In the genomic region with DNA sequence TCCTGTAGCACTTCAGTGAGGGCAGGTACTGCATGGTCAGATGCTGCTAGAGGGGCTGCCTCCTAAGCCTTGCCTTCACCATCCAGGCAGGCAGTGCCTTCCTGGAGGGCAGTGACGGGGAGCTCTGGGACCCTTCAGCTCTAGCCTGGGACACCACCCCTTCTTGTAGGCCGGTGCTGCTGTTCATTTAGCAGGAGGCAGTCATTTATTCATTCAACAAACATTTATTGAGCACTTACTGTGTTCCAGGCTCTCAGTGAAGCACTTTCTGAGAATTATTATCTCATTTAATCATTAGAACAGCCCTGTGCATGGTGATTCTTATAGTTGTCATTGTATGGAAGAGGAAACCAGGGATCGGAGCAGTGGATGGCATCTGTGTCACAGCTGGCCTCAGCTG, we compare ENCODE assay signal across 19 cellular contexts. TPM values are rescaled to one million over a fixed set of nuclear protein-coding genes. Genes with fewer than 3 reads are reported as not detected.
DNase-seq lines count a peak whose midpoint lies in the region; ATAC-seq and TF ChIP-seq lines count a peak whose summit lies in the region.
"Had no signal": no experiment of that assay in that cellular context is flagged by ENCODE, and none has a peak within 500 bp of the region (broad histone marks: within the 10 kb centered on the region; RNA-seq: fewer than 3 reads in every experiment).

No MANE protein-coding gene starts in this region.

- 86 to 96% (median 91%) methylated on average over 3 of the region's 3 CpGs for WGBS in ovary, 3 donors

- no peaks in the 10 kb centered on the region for H3K36me3 Mint-ChIP-seq in glutamatergic neuron (ENCODE audit: unreplicated experiment)
- H3K36me3 Mint-ChIP-seq in stimulated activated naive B cell treated with anti-CD40 and anti-IgM and Interleukin-4, amounts not matched to agents 10 μg/mL and 1 μg/mL and 100 μg/mL, for 72 hours, result no peaks in the 10 kb centered on the region
- H3K36me3 Mint-ChIP-seq: activated naive CD8-positive, alpha-beta T cell; CD8-positive, alpha-beta memory T cell; mesothelial cell of epicardium; T-cell had no signal

- H3K27me3 Mint-ChIP-seq in glutamatergic neuron (ENCODE audit: unreplicated experiment), result peaks cover 17% of the 10 kb centered on the region
- H3K27me3 Mint-ChIP-seq in stimulated activated naive B cell treated with anti-CD40 and anti-IgM and Interleukin-4, amounts not matched to agents 10 μg/mL and 1 μg/mL and 100 μg/mL, for 72 hours, result peaks cover 16 to 18% of the 10 kb centered on the region in 2 donors

- peak overlapping the region; percentile 4 for H3K4me3 Mint-ChIP-seq in glutamatergic neuron (ENCODE audit: unreplicated experiment)
- no peak overlapping the region for H3K4me3 Mint-ChIP-seq in stimulated activated naive B cell treated with anti-CD40 and anti-IgM and Interleukin-4, amounts not matched to agents 10 μg/mL and 1 μg/mL and 100 μg/mL, for 72 hours
- H3K4me3 Mint-ChIP-seq: activated naive CD8-positive, alpha-beta T cell; CD8-positive, alpha-beta memory T cell; mesothelial cell of epicardium; T-cell had no signal

- H3K9me3 ChIP-seq in ovary, result no peaks in the 10 kb centered on the region
- H3K9me3 ChIP-seq in upper lobe of right lung, result no peaks in the 10 kb centered on the region

- TF ChIP-seq POLR2A in ovary (IDR thresholded peaks at IDR 0.05), result no peak

- H3K36me3 ChIP-seq in ovary (no peaks in the 10 kb centered on the region), upper lobe of right lung (no peaks in the 10 kb centered on the region)

- H3K4me3 ChIP-seq in ovary, result no peak overlapping the region
- no peak overlapping the region for H3K4me3 ChIP-seq in upper lobe of right lung

- peaks cover 63% of the 10 kb centered on the region for H3K4me1 Mint-ChIP-seq in glutamatergic neuron (ENCODE audit: low read depth, unreplicated experiment)
- peaks cover 0 to 2% of the 10 kb centered on the region in 2 donors for H3K4me1 Mint-ChIP-seq in stimulated activated naive B cell treated with anti-CD40 and anti-IgM and Interleukin-4, amounts not matched to agents 10 μg/mL and 1 μg/mL and 100 μg/mL, for 72 hours
- H3K4me1 Mint-ChIP-seq: T-cell had no signal

- peak overlapping the region; percentile 95 for H3K27ac ChIP-seq in ovary
- peak overlapping the region; percentile 85 for H3K27ac ChIP-seq in upper lobe of right lung

- no peak for TF ChIP-seq EP300 in ovary (IDR thresholded peaks at IDR 0.05)

- peaks cover 34% of the 10 kb centered on the region for H3K4me1 ChIP-seq in ovary (ENCODE audit: insufficient read depth)
- H3K4me1 ChIP-seq in upper lobe of right lung, result peaks cover 42% of the 10 kb centered on the region

- no peak for ATAC-seq in Right ventricle myocardium inferior
- no peak for ATAC-seq in upper lobe of right lung
- no peak for ATAC-seq in stimulated activated naive B cell treated with anti-CD40 and anti-IgM and Interleukin-4, amounts not matched to agents 10 μg/mL and 1 μg/mL and 100 μg/mL, for 72 hours (replicated peaks)
- no peak for ATAC-seq in GM18520 (IDR thresholded peaks at IDR 0.05; ENCODE audit: unreplicated experiment)
- ATAC-seq: Panc1, T-cell had no signal

- H3K9me3 Mint-ChIP-seq in glutamatergic neuron (ENCODE audit: unreplicated experiment), result peaks cover 13% of the 10 kb centered on the region
- no peaks in the 10 kb centered on the region for H3K9me3 Mint-ChIP-seq in stimulated activated naive B cell treated with anti-CD40 and anti-IgM and Interleukin-4, amounts not matched to agents 10 μg/mL and 1 μg/mL and 100 μg/mL, for 72 hours
- H3K9me3 Mint-ChIP-seq: CD8-positive, alpha-beta memory T cell; mesothelial cell of epicardium; T-cell had no signal

- intact Hi-C loops in Right ventricle myocardium inferior (cut with DNase I) (no loop called here), cardiac septum (cut with DNase I) (loop anchor here (2.0 to 5.0 kb wide), 2 partner anchors 36 to 65 kb away; no protein-coding TSS in a partner anchor), ovary (cut with DNase I) (no loop called here), upper lobe of right lung (cut with DNase I) (no loop called here)

- H3K27me3 ChIP-seq in ovary (no peaks in the 10 kb centered on the region), upper lobe of right lung (no peaks in the 10 kb centered on the region)

- no peak for TF ChIP-seq CTCF in glutamatergic neuron (IDR thresholded peaks at IDR 0.05; ENCODE audit: partially characterized antibody, unreplicated experiment)
- TF ChIP-seq CTCF in ovary (IDR thresholded peaks at IDR 0.05), result no peak
- TF ChIP-seq CTCF in upper lobe of right lung (IDR thresholded peaks at IDR 0.05), result no peak

- DNase-seq in Right ventricle myocardium inferior (ENCODE audit: missing footprints) (peak; percentile 5), cardiac septum (ENCODE audit: low spot score) (no peak), glutamatergic neuron (no peak), ovary (no peak), upper lobe of right lung (no peak), ureter (ENCODE audit: low spot score) (no peak)
- DNase-seq in stimulated activated naive B cell treated with anti-CD40 and anti-IgM and Interleukin-4, amounts not matched to agents 10 μg/mL and 1 μg/mL and 100 μg/mL, for 72 hours, result no peak
- DNase-seq: 8988T; activated CD4-positive, CD25-positive, alpha-beta regulatory T cell treated with anti-CD3 and anti-CD28 coated beads, Interleukin-2, amount 50 U/mL, for 72 hours; activated T-cell treated with anti-CD3 and anti-CD28 coated beads for 4 hours; CD8-positive, alpha-beta memory T cell; cortex of kidney; NCI-H1694; NCI-H524 treated with DMSO at 0.1 percent for 48 hours; T-cell had no signal

- H3K27ac Mint-ChIP-seq in glutamatergic neuron (ENCODE audit: unreplicated experiment), result no peak overlapping the region
- no peak overlapping the region for H3K27ac Mint-ChIP-seq in stimulated activated naive B cell treated with anti-CD40 and anti-IgM and Interleukin-4, amounts not matched to agents 10 μg/mL and 1 μg/mL and 100 μg/mL, for 72 hours
- H3K27ac Mint-ChIP-seq: activated naive CD8-positive, alpha-beta T cell; mesothelial cell of epicardium; T-cell had no signal

RNA-seq across cellular contexts. Expression of gene ARHGEF10L, which starts 28.5 kb away (rescaled TPM):
- total RNA-seq in Right ventricle myocardium inferior (59.9 TPM), cardiac septum (59.8 TPM), glutamatergic neuron (ENCODE audit: unreplicated experiment) (89.8 TPM), ovary (10 to 100 TPM in 5 of 7 donors, 1 to 10 TPM in 2; 7.6 to 23.0 (median 19.6) TPM), upper lobe of right lung (34.1 TPM), ureter (166 TPM)
- polyA plus RNA-seq in ovary, result 10 to 100 TPM in 1 of 2 donors, 1 to 10 TPM in 1; 3.6 to 18.3 TPM
- polyA plus RNA-seq: CD8-positive, alpha-beta memory T cell had no signal
